In the genomic region with DNA sequence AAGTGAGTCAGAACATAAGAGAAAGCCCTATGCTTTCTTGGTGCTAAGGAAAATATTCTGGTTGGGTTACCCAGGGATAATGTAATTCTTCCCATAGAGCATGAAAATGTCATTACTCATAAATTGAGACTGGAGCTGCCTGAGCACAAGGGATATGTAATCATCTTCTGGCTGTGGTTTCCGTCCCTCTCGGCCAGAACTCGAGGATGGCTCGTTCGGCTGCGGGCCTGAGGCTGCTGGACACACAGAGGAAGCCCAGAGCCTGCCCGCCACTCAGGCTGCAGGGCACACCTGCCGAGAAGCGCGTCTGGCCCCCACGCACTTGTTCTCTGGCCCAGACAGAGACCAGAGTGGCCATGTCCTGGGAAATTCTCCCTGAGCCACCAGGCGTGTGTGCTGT, we compare ENCODE assay signal across 11 cellular contexts.
DNase-seq lines count a peak whose midpoint lies in the region; ATAC-seq and TF ChIP-seq lines count a peak whose summit lies in the region.
"Had no signal": no experiment of that assay in that cellular context is flagged by ENCODE, and none has a peak within 500 bp of the region (broad histone marks: within the 10 kb centered on the region; RNA-seq: fewer than 3 reads in every experiment).

No MANE protein-coding gene starts in this region.

- 50% methylated on average over 1 of the region's 12 CpGs for WGBS in esophagus muscularis mucosa

- intact Hi-C loops in esophagus muscularis mucosa (cut with DNase I), result no loop called here

- H3K27ac ChIP-seq in ACC112 (ENCODE audit: low read depth, low read length) (peak overlapping the region; percentile 94), esophagus muscularis mucosa (replicated peaks in 1 of 4) (peak overlapping the region; percentile 70 to 80 (median 74)), muscle layer of duodenum (ENCODE audit: low read length) (peak overlapping the region; percentile 24)

- H3K4me1 ChIP-seq in ACC112 (ENCODE audit: control insufficient read depth, insufficient read depth, low read length, unreplicated experiment), result peaks cover 58% of the 10 kb centered on the region
- H3K4me1 ChIP-seq in esophagus muscularis mucosa, result peaks cover 33 to 70% (median 66%) of the 10 kb centered on the region in 4 donors
- H3K4me1 ChIP-seq in muscle layer of duodenum (ENCODE audit: control insufficient read depth in 1 of 2, insufficient read depth in 2 of 2, low read length in 2 of 2), result peaks cover 15 to 42% of the 10 kb centered on the region in 2 donors
- H3K4me1 ChIP-seq: parathyroid adenoma had no signal

- H3K9me3 ChIP-seq in esophagus muscularis mucosa (no peaks in the 10 kb centered on the region), muscle layer of duodenum (ENCODE audit: control insufficient read depth in 1 of 2, low read length in 2 of 2) (no peaks in the 10 kb centered on the region)
- H3K9me3 ChIP-seq: BLaER1 treated with 17β-estradiol and CSF1 and Interleukin-3, amounts not matched to agents 10 nM and 100 nM had no signal

- no peak for TF ChIP-seq CTCF in esophagus muscularis mucosa (IDR thresholded peaks at IDR 0.05)

- 0 out of 2 replicates have a peak, but pooled peaks cover 7% of the 10 kb centered on the region for H3K36me3 ChIP-seq in ACC112 (ENCODE audit: insufficient read depth, low read length)
- no peaks in the 10 kb centered on the region for H3K36me3 ChIP-seq in esophagus muscularis mucosa
- no peaks in the 10 kb centered on the region for H3K36me3 ChIP-seq in muscle layer of duodenum (ENCODE audit: control insufficient read depth in 1 of 2, insufficient read depth in 2 of 2, low read length in 2 of 2)

- H3K79me2 ChIP-seq in ACC112 (ENCODE audit: control insufficient read depth, insufficient read depth, low read length, unreplicated experiment), result peaks cover 44% of the 10 kb centered on the region
- H3K79me2 ChIP-seq: parathyroid adenoma had no signal

- ATAC-seq in left lobe of liver, result no peak
- no peak for ATAC-seq in HG03565 (IDR thresholded peaks at IDR 0.05; ENCODE audit: unreplicated experiment)

- TF ChIP-seq EP300 in esophagus muscularis mucosa (IDR thresholded peaks at IDR 0.05), result no peak

- DNase-seq in RPMI7951 (ENCODE audit: low read depth), result peak; percentile 83
- DNase-seq in esophagus muscularis mucosa (ENCODE audit: extremely low spot score), result no peak
- DNase-seq in left lobe of liver (ENCODE audit: low spot score), result no peak
- no peak for DNase-seq in LoVo (ENCODE audit: low spot score)
- DNase-seq in NCI-H1417 (lab: John Stamatoyannopoulos, UW), result no peak
- DNase-seq: effector CD8-positive, alpha-beta T cell had no signal

- H3K27me3 ChIP-seq in ACC112 (ENCODE audit: insufficient read depth, low read length) (no peaks in the 10 kb centered on the region), esophagus muscularis mucosa (no peaks in the 10 kb centered on the region), muscle layer of duodenum (ENCODE audit: low read depth, low read length) (no peaks in the 10 kb centered on the region)
- H3K27me3 ChIP-seq: BLaER1 treated with 17β-estradiol and CSF1 and Interleukin-3, amounts not matched to agents 10 nM and 100 nM had no signal

- H3K4me3 ChIP-seq in ACC112 (ENCODE audit: low read depth, low read length) (peak overlapping the region; percentile 54), esophagus muscularis mucosa (no peak overlapping the region), muscle layer of duodenum (ENCODE audit: low read depth in 1 of 2, low read length in 2 of 2) (peak overlapping the region in 1 of 2 donors; percentile 31)
- H3K4me3 ChIP-seq: BLaER1 treated with 17β-estradiol and CSF1 and Interleukin-3, amounts not matched to agents 10 nM and 100 nM had no signal

- peak overlapping the region; percentile 15 for H2AFZ ChIP-seq in ACC112 (ENCODE audit: low read length, unreplicated experiment)
- H2AFZ ChIP-seq: parathyroid adenoma had no signal

- TF ChIP-seq POLR2A in esophagus muscularis mucosa (IDR thresholded peaks at IDR 0.05; ENCODE audit: low read depth), result no peak

Comparison
In these comparisons a context has a peak if more than half of its experiments do, and no peak if none do; other contexts are left out.
1. H3K27ac ChIP-seq: peak in every context shown above with its lines; median percentile 94 in ACC112; 74 in esophagus muscularis mucosa; 24 in muscle layer of duodenum.